ENCODE assay signal across 33 cellular contexts in genomic region chr12:44550377-44550776, GRCh38.
A peak's percentile ranks its signal among the peaks of the same experiment; 100 is the strongest.
DNase-seq lines count a peak whose midpoint lies in the region; ATAC-seq, FAIRE-seq and TF ChIP-seq lines count a peak whose summit lies in the region.
"Had no signal": no experiment of that assay in that cellular context is flagged by ENCODE, and none has a peak within 500 bp of the region (broad histone marks: within the 10 kb centered on the region; RNA-seq: fewer than 3 reads in every experiment).

No MANE protein-coding gene starts in this region.

- H3K36me3 Mint-ChIP-seq in activated naive CD4-positive, alpha-beta T cell treated with anti-CD3 and anti-CD28 coated beads, Interleukin-2, amount 10 ng/mL, durations not matched to agents 7 days and 5 days: peaks cover 2% of the 10 kb centered on the region
- H3K36me3 Mint-ChIP-seq in neural progenitor cell: peaks cover 14% of the 10 kb centered on the region
- H3K36me3 Mint-ChIP-seq: CD14-positive monocyte; CD4-positive, CD25-positive, alpha-beta regulatory T cell had no signal

- no peaks in the 10 kb centered on the region for H3K9me3 ChIP-seq in SK-N-SH
- H3K9me3 ChIP-seq in A549: no peaks in the 10 kb centered on the region
- H3K9me3 ChIP-seq in HEK293 (ENCODE audit: control insufficient read depth, insufficient read depth, low read depth, low read length): no peaks in the 10 kb centered on the region
- no peaks in the 10 kb centered on the region for H3K9me3 ChIP-seq in neural progenitor cell (ENCODE audit: low read depth)
- H3K9me3 ChIP-seq: BE2C; BLaER1; BLaER1 treated with 17β-estradiol and CSF1 and Interleukin-3, amounts not matched to agents 10 nM and 100 nM; Caco-2 had no signal

- H3K4me3 ChIP-seq in SK-N-SH (ENCODE audit: low read depth in 2 of 2, low read length in 1 of 2) (no peak overlapping the region), A549 (no peak overlapping the region), HEK293 (ENCODE audit: low read depth, low read length) (no peak overlapping the region), neural progenitor cell (no peak overlapping the region)
- H3K4me3 ChIP-seq: BLaER1; BLaER1 treated with 17β-estradiol and CSF1 and Interleukin-3, amounts not matched to agents 10 nM and 100 nM had no signal

- H3K4me1 Mint-ChIP-seq in activated naive CD4-positive, alpha-beta T cell treated with anti-CD3 and anti-CD28 coated beads, Interleukin-2, amount 10 ng/mL, durations not matched to agents 7 days and 5 days: peaks cover 4% of the 10 kb centered on the region
- peaks cover 14% of the 10 kb centered on the region for H3K4me1 Mint-ChIP-seq in neural progenitor cell
- H3K4me1 Mint-ChIP-seq: B cell; CD14-positive monocyte; CD4-positive, CD25-positive, alpha-beta regulatory T cell had no signal

- 0 out of 2 replicates have a peak, but pooled peaks cover 4% of the 10 kb centered on the region for H4K20me1 ChIP-seq in SK-N-SH (ENCODE audit: insufficient read depth)
- H4K20me1 ChIP-seq in neural progenitor cell (ENCODE audit: low read depth): no peaks in the 10 kb centered on the region
- H4K20me1 ChIP-seq: BLaER1; BLaER1 treated with 17β-estradiol and CSF1 and Interleukin-3, amounts not matched to agents 10 nM and 100 nM had no signal

- H3K9ac ChIP-seq in SK-N-SH: no peak overlapping the region
- no peak overlapping the region for H3K9ac ChIP-seq in neural progenitor cell
- H3K9ac ChIP-seq: BLaER1; BLaER1 treated with 17β-estradiol and CSF1 and Interleukin-3, amounts not matched to agents 10 nM and 100 nM had no signal

- DNase-seq in SK-N-SH: no peak
- DNase-seq in A549 (ENCODE audit: low read depth in 1 of 2, low spot score in 1 of 2): no peak
- no peak for DNase-seq in activated naive CD4-positive, alpha-beta T cell treated with anti-CD3 and anti-CD28 coated beads, Interleukin-2, amount 10 ng/mL, durations not matched to agents 7 days and 5 days
- no peak for DNase-seq in neural progenitor cell (ENCODE audit: low spot score)
- DNase-seq: 8988T; ACHN; AML-193; BE2C; Caco-2; Calu3; CD4-positive, alpha-beta memory T cell; CD4-positive, alpha-beta T cell; CD4-positive, CD25-positive, alpha-beta regulatory T cell; CD8-positive, alpha-beta memory T cell; CD8-positive, alpha-beta T cell; COR-L47; DMS 273 treated with DMSO at 0.1 percent for 48 hours; DMS153; DMS53; DMS79; DMS79 treated with DMSO at 0.1 percent for 48 hours; DND-41; EL had no signal

- TF ChIP-seq CTCF in SK-N-SH (IDR thresholded peaks at IDR 0.05): no peak
- no peak for TF ChIP-seq CTCF in A549 (IDR thresholded peaks at IDR 0.05)
- no peak for TF ChIP-seq CTCF in HEK293 (tag by site-specific recombination; IDR thresholded peaks at IDR 0.05)
- TF ChIP-seq CTCF in neural progenitor cell (IDR thresholded peaks at IDR 0.05): no peak

- H3K9me2 ChIP-seq in SK-N-SH: no peaks in the 10 kb centered on the region

- CTCF ChIA-PET in SK-N-SH (lab: Yijun Ruan, JAX): no interaction called here
- CTCF ChIA-PET in A549 (lab: Yijun Ruan, JAX): no interaction called here
- CTCF ChIA-PET in HEK293 (lab: Yijun Ruan, JAX): no interaction called here
- CTCF ChIA-PET in activated naive CD4-positive, alpha-beta T cell treated with anti-CD3 and anti-CD28 coated beads, Interleukin-2, amount 10 ng/mL, durations not matched to agents 7 days and 5 days (lab: Charles Lee): no interaction called here

- H3K27ac ChIP-seq in SK-N-SH (ENCODE audit: low read depth in 2 of 2, low read length in 1 of 2) (no peak overlapping the region), A549 (no peak overlapping the region), HEK293 (ENCODE audit: extremely low read depth, low read depth, low read length) (no peak overlapping the region), neural progenitor cell (no peak overlapping the region)
- H3K27ac ChIP-seq: 22Rv1; BLaER1; BLaER1 treated with 17β-estradiol and CSF1 and Interleukin-3, amounts not matched to agents 10 nM and 100 nM; C4-2B had no signal

- H3F3A ChIP-seq in SK-N-SH (replicated peaks; ENCODE audit: insufficient read depth): no peaks in the 10 kb centered on the region
- no peaks in the 10 kb centered on the region for H3F3A ChIP-seq in neural progenitor cell (ENCODE audit: low read depth)

- no peaks in the 10 kb centered on the region for H3K4me1 ChIP-seq in SK-N-SH (ENCODE audit: control insufficient read depth in 1 of 2, insufficient read depth in 2 of 2, low read depth in 1 of 2, low read length in 1 of 2)
- H3K4me1 ChIP-seq in A549: no peaks in the 10 kb centered on the region
- H3K4me1 ChIP-seq in HEK293 (ENCODE audit: control insufficient read depth, insufficient read depth, low read length): no peaks in the 10 kb centered on the region
- peaks cover 2% of the 10 kb centered on the region for H3K4me1 ChIP-seq in neural progenitor cell
- H3K4me1 ChIP-seq: BE2C; BLaER1; BLaER1 treated with 17β-estradiol and CSF1 and Interleukin-3, amounts not matched to agents 10 nM and 100 nM had no signal

- POLR2A ChIA-PET in SK-N-SH (lab: Yijun Ruan, JAX): no interaction called here
- POLR2A ChIA-PET in A549 (lab: Yijun Ruan, JAX): no interaction called here
- POLR2A ChIA-PET in HEK293 (lab: Yijun Ruan, JAX): no interaction called here

- H3K79me2 ChIP-seq in SK-N-SH (ENCODE audit: insufficient read depth) (no peaks in the 10 kb centered on the region), neural progenitor cell (ENCODE audit: low read depth) (no peaks in the 10 kb centered on the region)

- no peaks in the 10 kb centered on the region for H3K36me3 ChIP-seq in SK-N-SH (replicated peaks in 1 of 2; ENCODE audit: control insufficient read depth in 1 of 2, insufficient read depth in 2 of 2, low read length in 1 of 2)
- no peaks in the 10 kb centered on the region for H3K36me3 ChIP-seq in HEK293 (ENCODE audit: control insufficient read depth in 2 of 2, insufficient read depth in 1 of 2, low read length in 2 of 2)
- H3K36me3 ChIP-seq in neural progenitor cell: no peaks in the 10 kb centered on the region
- H3K36me3 ChIP-seq: BE2C; BLaER1; BLaER1 treated with 17β-estradiol and CSF1 and Interleukin-3, amounts not matched to agents 10 nM and 100 nM had no signal

- no peaks in the 10 kb centered on the region for H3K9me3 Mint-ChIP-seq in activated naive CD4-positive, alpha-beta T cell treated with anti-CD3 and anti-CD28 coated beads, Interleukin-2, amount 10 ng/mL, durations not matched to agents 7 days and 5 days
- no peaks in the 10 kb centered on the region for H3K9me3 Mint-ChIP-seq in neural progenitor cell
- H3K9me3 Mint-ChIP-seq: CD4-positive, alpha-beta memory T cell; CD4-positive, alpha-beta T cell; CD8-positive, alpha-beta memory T cell; CD8-positive, alpha-beta T cell had no signal

- 52% methylated on average over 5 of the region's 5 CpGs for WGBS in SK-N-SH (ENCODE audit: low lambda C conversion rate)
- WGBS in A549 (ENCODE audit: missing lambda C conversion rate): 31% methylated on average over 5 of the region's 5 CpGs

- TF ChIP-seq RAD21 in SK-N-SH (IDR thresholded peaks at IDR 0.05; ENCODE audit: low read length) (no peak), A549 (conservative IDR thresholded peaks at IDR 0.05 in 1 of 2, IDR thresholded peaks at IDR 0.05 in 1 of 2) (no peak)

- no peak overlapping the region for H3K27ac Mint-ChIP-seq in activated naive CD4-positive, alpha-beta T cell treated with anti-CD3 and anti-CD28 coated beads, Interleukin-2, amount 10 ng/mL, durations not matched to agents 7 days and 5 days
- no peak overlapping the region for H3K27ac Mint-ChIP-seq in neural progenitor cell
- H3K27ac Mint-ChIP-seq: B cell; CD14-positive monocyte; CD4-positive, alpha-beta T cell; CD4-positive, CD25-positive, alpha-beta regulatory T cell had no signal

- no peak for ATAC-seq in SK-N-SH treated with all-trans-retinoic acid at 6 μM for 48 hours
- no peak for ATAC-seq in A549
- ATAC-seq: CD8-positive, alpha-beta T cell had no signal

- H3K27me3 ChIP-seq in SK-N-SH (ENCODE audit: insufficient read depth) (no peaks in the 10 kb centered on the region), neural progenitor cell (no peaks in the 10 kb centered on the region)
- H3K27me3 ChIP-seq: BE2C; BLaER1; BLaER1 treated with 17β-estradiol and CSF1 and Interleukin-3, amounts not matched to agents 10 nM and 100 nM had no signal

- no peak overlapping the region for H2AFZ ChIP-seq in SK-N-SH (ENCODE audit: low read depth)
- no peak overlapping the region for H2AFZ ChIP-seq in neural progenitor cell (replicated peaks)

- H3K4me2 ChIP-seq in SK-N-SH: no peak overlapping the region
- H3K4me2 ChIP-seq in A549: no peak overlapping the region
- H3K4me2 ChIP-seq in neural progenitor cell: no peak overlapping the region
- H3K4me2 ChIP-seq: BLaER1; BLaER1 treated with 17β-estradiol and CSF1 and Interleukin-3, amounts not matched to agents 10 nM and 100 nM had no signal

- no peaks in the 10 kb centered on the region for H3K27me3 Mint-ChIP-seq in activated naive CD4-positive, alpha-beta T cell treated with anti-CD3 and anti-CD28 coated beads, Interleukin-2, amount 10 ng/mL, durations not matched to agents 7 days and 5 days
- peaks cover 2% of the 10 kb centered on the region for H3K27me3 Mint-ChIP-seq in neural progenitor cell (ENCODE audit: insufficient read depth, low read depth)
- H3K27me3 Mint-ChIP-seq: B cell; CD4-positive, alpha-beta T cell; CD4-positive, CD25-positive, alpha-beta regulatory T cell; CD8-positive, alpha-beta memory T cell had no signal

- TF ChIP-seq EP300 in SK-N-SH (IDR thresholded peaks at IDR 0.05; ENCODE audit: borderline replicate concordance in 1 of 2, low read depth in 1 of 2, low read length in 1 of 2): no peak
- TF ChIP-seq EP300 in A549 (IDR thresholded peaks at IDR 0.05): no peak

- no peak for TF ChIP-seq POLR2A in A549 (IDR thresholded peaks at IDR 0.05; ENCODE audit: low read length)

- FAIRE-seq in A549 (lab: Jason Lieb, UNC): no peak
- FAIRE-seq: A204.1, D721Med had no signal

- no peak overlapping the region for H3K4me3 Mint-ChIP-seq in activated naive CD4-positive, alpha-beta T cell treated with anti-CD3 and anti-CD28 coated beads, Interleukin-2, amount 10 ng/mL, durations not matched to agents 7 days and 5 days
- H3K4me3 Mint-ChIP-seq in neural progenitor cell: no peak overlapping the region
- H3K4me3 Mint-ChIP-seq: B cell; CD14-positive monocyte; CD4-positive, alpha-beta memory T cell; CD4-positive, alpha-beta T cell; CD4-positive, CD25-positive, alpha-beta regulatory T cell; CD8-positive, alpha-beta memory T cell; CD8-positive, alpha-beta T cell had no signal

TF ChIP-seq in SK-N-SH treated with all-trans-retinoic acid at 6 μM for 48 hours, 23 proteins besides CTCF, POLR2A, EP300 and RAD21 (continues in another document):
- TF ChIP-seq ZNF8 (CRISPR knock-in tag; IDR thresholded peaks at IDR 0.05) (0 out of 2 replicates have a peak, but pooled peaks have one; percentile 12), OSR1 (CRISPR knock-in tag; IDR thresholded peaks at IDR 0.05) (no peak)

TF ChIP-seq in SK-N-SH, 30 proteins besides CTCF, POLR2A, EP300 and RAD21 (continues in another document):
- TF ChIP-seq MEF2A (IDR thresholded peaks at IDR 0.05; ENCODE audit: borderline replicate concordance, low read depth): no peak
- TF ChIP-seq NRF1 (IDR thresholded peaks at IDR 0.05; ENCODE audit: low read depth, low read length): no peak

TF ChIP-seq in A549, 52 proteins besides CTCF, POLR2A, EP300 and RAD21 (continues in another document):
- TF ChIP-seq CHD2 (IDR thresholded peaks at IDR 0.05; ENCODE audit: low read length, partially characterized antibody): no peak
- TF ChIP-seq TFCP2L1 (CRISPR knock-in tag; IDR thresholded peaks at IDR 0.05): no peak
